Comparison of ENCODE assay signal across 1 cellular context in genomic region chr3:144424606-144425005, GRCh38.
TF ChIP-seq lines count a peak whose summit lies in the region.

No MANE protein-coding gene starts in this region.

TF ChIP-seq in GM23338, 12 proteins besides CTCF, POLR2A, EP300 and RAD21 (continued from another document):
- TF ChIP-seq ZNF462 (CRISPR knock-in tag; IDR thresholded peaks at IDR 0.05) (no peak), JUNB (IDR thresholded peaks at IDR 0.05; ENCODE audit: unreplicated experiment) (no peak), CREB1 (CRISPR knock-in tag; IDR thresholded peaks at IDR 0.05; ENCODE audit: low read depth) (no peak), REST (IDR thresholded peaks at IDR 0.05; ENCODE audit: unreplicated experiment) (no peak), STAT1 (IDR thresholded peaks at IDR 0.05; ENCODE audit: unreplicated experiment) (no peak), ETS1 (IDR thresholded peaks at IDR 0.05) (no peak)
